In the genomic region with DNA sequence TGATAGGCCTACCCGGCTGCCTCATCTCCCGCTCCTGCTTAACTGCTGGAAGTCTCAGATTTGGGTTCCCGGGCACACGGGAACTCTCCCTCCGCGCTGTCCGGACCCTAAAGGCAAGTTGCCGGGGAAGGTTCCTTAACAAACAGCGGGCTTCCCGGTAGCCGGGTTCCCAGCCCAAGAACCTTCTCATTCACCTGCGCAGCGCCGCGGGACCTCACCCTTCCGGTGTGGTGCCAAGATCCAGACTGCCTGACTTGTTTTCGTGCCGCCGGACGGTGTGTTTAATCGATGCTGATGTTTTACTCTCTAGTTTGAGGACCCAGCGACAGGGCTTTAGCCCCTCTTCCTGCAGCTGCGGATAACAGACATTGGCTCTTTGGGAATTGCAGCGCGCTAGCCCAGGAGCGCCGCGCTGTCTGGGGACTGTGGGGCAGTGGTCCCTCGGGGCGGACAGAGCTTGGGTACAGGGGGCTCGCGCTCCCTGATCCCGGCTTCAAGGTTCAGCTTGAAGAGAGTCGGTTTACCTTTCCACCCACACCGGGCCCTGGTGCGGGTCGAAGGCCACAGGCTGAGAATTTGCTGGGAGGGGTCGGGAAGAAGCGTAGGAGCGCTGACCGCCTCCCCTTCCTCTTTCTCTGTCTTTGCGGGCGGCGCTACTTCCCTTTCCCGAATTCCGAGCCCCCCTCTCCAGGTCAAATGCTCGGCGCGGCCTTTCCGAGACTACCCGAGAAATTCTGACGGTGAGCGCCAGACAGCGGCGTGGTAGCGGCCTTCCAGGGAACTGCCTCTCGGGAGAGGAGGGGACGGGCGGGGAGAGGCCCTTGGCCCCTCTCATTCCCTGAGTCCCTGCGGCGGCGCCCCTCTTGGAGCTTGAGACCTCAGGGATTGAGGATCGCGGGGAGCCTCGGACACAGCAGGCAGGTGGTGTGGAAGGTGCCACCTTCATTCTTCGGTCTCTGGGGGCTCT, we compare ENCODE assay signal across 9 cellular contexts. TPM values are rescaled to one million over a fixed set of nuclear protein-coding genes. Genes with fewer than 3 reads are reported as not detected.
DNase-seq lines count a peak whose midpoint lies in the region; ATAC-seq, FAIRE-seq and TF ChIP-seq lines count a peak whose summit lies in the region.
"Had no signal": no experiment of that assay in that cellular context is flagged by ENCODE, and none has a peak within 500 bp of the region (broad histone marks: within the 10 kb centered on the region; RNA-seq: fewer than 3 reads in every experiment).

No MANE protein-coding gene starts in this region.

- TF ChIP-seq POLR2A in HepG2 (IDR thresholded peaks at IDR 0.05; ENCODE audit: insufficient read depth in 1 of 2, low read depth in 2 of 2, low read length in 2 of 2) = no peak

- in situ Hi-C loops in HepG2 (cut with HindIII; ENCODE audit: extremely low pct_ligation_motif_present, low pct_unique_long_range_greater_than_20kb) = loop anchor here (5.0 kb wide), 1 partner anchor 463 kb away; no protein-coding TSS in a partner anchor

- no peaks in the 10 kb centered on the region for H3K79me2 ChIP-seq in HepG2 (ENCODE audit: insufficient read depth, low read length)

- BruUV-seq in HepG2 (replicated peaks; lab: Mats Ljungman, UMichigan) = no TSS peak

- H3K4me3 Mint-ChIP-seq in activated CD4-positive, alpha-beta memory T cell treated with anti-CD3 and anti-CD28 coated beads for 36 hours = peak overlapping the region; percentile 58
- no peak overlapping the region for H3K4me3 Mint-ChIP-seq in activated CD4-positive, alpha-beta memory T cell treated with anti-CD3 and anti-CD28 coated beads, Interleukin-2, amount 10 ng/mL, durations not matched to agents 7 days and 5 days

- TF ChIP-seq RAD21 in HepG2 (CRISPR knock-in tag; IDR thresholded peaks at IDR 0.05) = no peak

- H3K27me3 Mint-ChIP-seq in activated CD4-positive, alpha-beta memory T cell treated with anti-CD3 and anti-CD28 coated beads for 36 hours = peaks cover 27% of the 10 kb centered on the region
- H3K27me3 Mint-ChIP-seq in activated CD4-positive, alpha-beta memory T cell treated with anti-CD3 and anti-CD28 coated beads, Interleukin-2, amount 10 ng/mL, durations not matched to agents 7 days and 5 days = peaks cover 46% of the 10 kb centered on the region

- TF ChIP-seq EP300 in HepG2 (IDR thresholded peaks at IDR 0.05; ENCODE audit: low read depth in 2 of 2, low read length in 2 of 2) = no peak
- TF ChIP-seq EP300 in HepG2 (CRISPR knock-in tag; IDR thresholded peaks at IDR 0.05; ENCODE audit: borderline replicate concordance) = no peak

- H3K27me3 ChIP-seq in HepG2 (ENCODE audit: control insufficient read depth in 1 of 2, insufficient read depth in 2 of 2, low read length in 2 of 2) = peaks cover 4 to 19% of the 10 kb centered on the region in 2 experiments; a peak in 4 of 5 replicates
- peaks cover 11 to 37% (median 21%) of the 10 kb centered on the region in 5 donors for H3K27me3 ChIP-seq in subcutaneous abdominal adipose tissue (ENCODE audit: control insufficient read depth in 5 of 5, insufficient read depth in 4 of 5, low read length in 5 of 5)

- H3K36me3 Mint-ChIP-seq in activated CD4-positive, alpha-beta memory T cell treated with anti-CD3 and anti-CD28 coated beads for 36 hours = no peaks in the 10 kb centered on the region
- H3K36me3 Mint-ChIP-seq in activated CD4-positive, alpha-beta memory T cell treated with anti-CD3 and anti-CD28 coated beads, Interleukin-2, amount 10 ng/mL, durations not matched to agents 7 days and 5 days (ENCODE audit: low read depth) = peaks cover 10% of the 10 kb centered on the region

- H3K36me3 ChIP-seq in HepG2 (replicated peaks in 1 of 2; ENCODE audit: control insufficient read depth in 1 of 2, insufficient read depth in 2 of 2, low read length in 2 of 2) (no peaks in the 10 kb centered on the region), subcutaneous abdominal adipose tissue (ENCODE audit: control insufficient read depth in 5 of 5, insufficient read depth in 5 of 5, low read length in 5 of 5) (no peaks in the 10 kb centered on the region)

- ATAC-seq in HepG2 = peak; percentile 85
- ATAC-seq in GM19455 (IDR thresholded peaks at IDR 0.05; ENCODE audit: unreplicated experiment) = no peak
- no peak for ATAC-seq in HG03565 (IDR thresholded peaks at IDR 0.05; ENCODE audit: unreplicated experiment)

- CTCF ChIA-PET in activated CD4-positive, alpha-beta memory T cell treated with anti-CD3 and anti-CD28 coated beads for 36 hours (lab: Charles Lee) = interaction anchor here (1.1 kb wide), 1 partner anchor 466 kb away, joined by 3 read pairs; no protein-coding TSS in a partner anchor
- CTCF ChIA-PET in activated CD4-positive, alpha-beta memory T cell treated with anti-CD3 and anti-CD28 coated beads, Interleukin-2, amount 10 ng/mL, durations not matched to agents 7 days and 5 days (lab: Charles Lee) = no interaction called here
- CTCF ChIA-PET in HepG2 (lab: Yijun Ruan, JAX; ENCODE audit: low intra/inter-chr PET ratio, low total read pairs) = no interaction called here

- H3K27ac ChIP-seq in HepG2 (ENCODE audit: extremely low read length, insufficient read depth, low read length) (no peak overlapping the region), subcutaneous abdominal adipose tissue (ENCODE audit: low read depth, low read length) (no peak overlapping the region)

- intact Hi-C loops in activated CD4-positive, alpha-beta memory T cell treated with anti-CD3 and anti-CD28 coated beads for 36 hours (cut with micrococcal nuclease) = no loop called here
- intact Hi-C loops in HepG2 (cut with micrococcal nuclease; ENCODE audit: unreplicated experiment) = no loop called here

- no peak for FAIRE-seq in HepG2 (lab: Jason Lieb, UNC)

- H3K27ac Mint-ChIP-seq in activated CD4-positive, alpha-beta memory T cell treated with anti-CD3 and anti-CD28 coated beads for 36 hours = no peak overlapping the region
- H3K27ac Mint-ChIP-seq in activated CD4-positive, alpha-beta memory T cell treated with anti-CD3 and anti-CD28 coated beads, Interleukin-2, amount 10 ng/mL, durations not matched to agents 7 days and 5 days = no peak overlapping the region

- H3K9me3 ChIP-seq in HepG2 (ENCODE audit: low read length) (peaks cover 10% of the 10 kb centered on the region), subcutaneous abdominal adipose tissue (ENCODE audit: control insufficient read depth in 5 of 5, low read length in 5 of 5) (peaks cover 0 to 2% (median 0%) of the 10 kb centered on the region in 5 donors)

- POLR2A ChIA-PET in activated CD4-positive, alpha-beta memory T cell treated with anti-CD3 and anti-CD28 coated beads for 36 hours (lab: Charles Lee) = no interaction called here
- POLR2A ChIA-PET in activated CD4-positive, alpha-beta memory T cell treated with anti-CD3 and anti-CD28 coated beads, Interleukin-2, amount 10 ng/mL, durations not matched to agents 7 days and 5 days (lab: Charles Lee) = no interaction called here
- POLR2A ChIA-PET in HepG2 (lab: Yijun Ruan, JAX) = no interaction called here

- H3K4me3 ChIP-seq in HepG2 (replicated peaks in 1 of 3; ENCODE audit: insufficient read depth in 1 of 3, low read depth in 2 of 3, low read length in 3 of 3) = peak overlapping the region; percentile 39 to 62 (median 47); a peak in 4 of 6 replicates
- peak overlapping the region in 4 of 5 donors; percentile 48 to 61 (median 55) for H3K4me3 ChIP-seq in subcutaneous abdominal adipose tissue (ENCODE audit: low read depth in 1 of 5, low read length in 5 of 5)

- H3K4me1 ChIP-seq in HepG2 (ENCODE audit: insufficient read depth, low read length) = no peaks in the 10 kb centered on the region
- H3K4me1 ChIP-seq in subcutaneous abdominal adipose tissue (ENCODE audit: control insufficient read depth in 5 of 5, insufficient read depth in 5 of 5, low read length in 5 of 5) = peaks cover 0 to 14% (median 11%) of the 10 kb centered on the region in 5 donors

- H3K4me1 Mint-ChIP-seq in activated CD4-positive, alpha-beta memory T cell treated with anti-CD3 and anti-CD28 coated beads for 36 hours (ENCODE audit: low read depth) = peaks cover 15% of the 10 kb centered on the region
- H3K4me1 Mint-ChIP-seq in activated CD4-positive, alpha-beta memory T cell treated with anti-CD3 and anti-CD28 coated beads, Interleukin-2, amount 10 ng/mL, durations not matched to agents 7 days and 5 days = peaks cover 17% of the 10 kb centered on the region

- peak overlapping the region; percentile 73 for H3K4me2 ChIP-seq in HepG2 (ENCODE audit: low read depth, low read length)

- WGBS in HepG2 (ENCODE audit: low lambda C conversion rate) = 51% methylated on average over 47 of the region's 66 CpGs

- H3K9me3 Mint-ChIP-seq in activated CD4-positive, alpha-beta memory T cell treated with anti-CD3 and anti-CD28 coated beads for 36 hours = peaks cover 3% of the 10 kb centered on the region
- H3K9me3 Mint-ChIP-seq in activated CD4-positive, alpha-beta memory T cell treated with anti-CD3 and anti-CD28 coated beads, Interleukin-2, amount 10 ng/mL, durations not matched to agents 7 days and 5 days = no peaks in the 10 kb centered on the region

- DNase-seq in activated CD4-positive, alpha-beta memory T cell treated with anti-CD3 and anti-CD28 coated beads for 36 hours = peak; percentile 31
- no peak for DNase-seq in activated CD4-positive, alpha-beta memory T cell treated with anti-CD3 and anti-CD28 coated beads, Interleukin-2, amount 10 ng/mL, durations not matched to agents 7 days and 5 days
- DNase-seq in central memory CD4-positive, alpha-beta T cell = peak; percentile 17
- DNase-seq in HepG2 (ENCODE audit: low spot score) (no peak), GM19238 (ENCODE audit: insufficient read length, low spot score) (no peak)
- DNase-seq: Karpas-422 had no signal

- no peak overlapping the region for H2AFZ ChIP-seq in HepG2 (ENCODE audit: low read length)

- H4K20me1 ChIP-seq in HepG2 (ENCODE audit: insufficient read depth, low read length) = no peaks in the 10 kb centered on the region

- TF ChIP-seq CTCF in HepG2 (CRISPR knock-in tag; IDR thresholded peaks at IDR 0.05) = no peak; the same call in 1 of the 2 replicates

- H3K9ac ChIP-seq in HepG2 (ENCODE audit: insufficient read depth, low read depth, low read length) = no peak overlapping the region
- peak overlapping the region in 2 of 5 donors; percentile 51 to 71 for H3K9ac ChIP-seq in subcutaneous abdominal adipose tissue (ENCODE audit: low read length in 5 of 5)

RNA-seq across cellular contexts. Expression of a gene that starts 17.2 kb away (rescaled TPM):
- total RNA-seq in activated CD4-positive, alpha-beta memory T cell treated with anti-CD3 and anti-CD28 coated beads for 36 hours = 10 to 100 TPM; 22.6 to 22.7 TPM
- 10 to 100 TPM; 26.3 to 26.8 TPM for total RNA-seq in activated CD4-positive, alpha-beta memory T cell treated with anti-CD3 and anti-CD28 coated beads, Interleukin-2, amount 10 ng/mL, durations not matched to agents 7 days and 5 days
- 38.4 and 50.8 TPM in 2 replicates for total RNA-seq in HepG2 (2016; rRNA removed; fragmentation: Illumina TruSeq; extraction: Trizol)
- 6.2 and 6.4 TPM in 2 replicates for total RNA-seq in HepG2 (2016; cell fraction: cytosol; rRNA removed; fragmentation: Illumina TruSeq; extraction: Trizol; ENCODE audit: low read depth)
- 39.5 and 50.0 TPM in 2 replicates for total RNA-seq in HepG2 (2016; cell fraction: insoluble cytoplasmic fraction; rRNA removed; fragmentation: Illumina TruSeq; extraction: Trizol)
- total RNA-seq in HepG2 (2016; cell fraction: membrane; rRNA removed; fragmentation: Illumina TruSeq; extraction: Trizol) = 18.4 and 20.2 TPM in 2 replicates
- total RNA-seq in HepG2 (2016; cell fraction: nucleus; rRNA removed; fragmentation: Illumina TruSeq; extraction: Trizol) = 17.8 and 18.7 TPM in 2 replicates
- 37.4 and 38.4 TPM in 2 replicates for polyA plus RNA-seq in HepG2 (2011; rRNA removed)
- 33.8 and 41.1 TPM in 2 replicates for polyA plus RNA-seq in HepG2 (2011; cell fraction: cytosol; rRNA removed)
- 18.1 and 19.0 TPM in 2 replicates for polyA plus RNA-seq in HepG2 (2011; cell fraction: nucleus; rRNA removed)
- polyA plus RNA-seq in HepG2 (2012) = 15.8 and 17.3 TPM in 2 replicates
- polyA plus RNA-seq in HepG2 (2016; cell fraction: cytosol; fragmentation: Illumina TruSeq; extraction: Trizol; ENCODE audit: low read depth) = 5.3 and 6.1 TPM in 2 replicates
- 49.1 and 55.1 TPM in 2 replicates for polyA plus RNA-seq in HepG2 (2016; cell fraction: insoluble cytoplasmic fraction; fragmentation: Illumina TruSeq; extraction: Trizol; ENCODE audit: low read depth)
- polyA plus RNA-seq in HepG2 (2016; cell fraction: membrane; fragmentation: Illumina TruSeq; extraction: Trizol; ENCODE audit: low read depth) = 14.0 and 15.3 TPM in 2 replicates
- polyA plus RNA-seq in HepG2 (2016; cell fraction: nucleus; fragmentation: Illumina TruSeq; extraction: Trizol; ENCODE audit: insufficient read depth, low read depth) = 23.9 and 25.0 TPM in 2 replicates
- 20.6 and 39.2 TPM in 2 replicates for polyA minus RNA-seq in HepG2 (2011; rRNA and poly(A)+ RNA removed; ENCODE audit: low replicate concordance)
- 13.6 and 14.0 TPM in 2 replicates for polyA minus RNA-seq in HepG2 (2011; cell fraction: cytosol; rRNA and poly(A)+ RNA removed)
- 31.2 and 33.4 TPM in 2 replicates for polyA minus RNA-seq in HepG2 (2011; cell fraction: nucleus; rRNA and poly(A)+ RNA removed)

RNA-seq across cellular contexts. Expression of a gene that starts 45.5 kb away (rescaled TPM):
- total RNA-seq in activated CD4-positive, alpha-beta memory T cell treated with anti-CD3 and anti-CD28 coated beads for 36 hours = 10 to 100 TPM; 10.4 to 11.3 TPM
- total RNA-seq in activated CD4-positive, alpha-beta memory T cell treated with anti-CD3 and anti-CD28 coated beads, Interleukin-2, amount 10 ng/mL, durations not matched to agents 7 days and 5 days = 10 to 100 TPM; 10.3 to 12.3 TPM
- 22.8 and 35.0 TPM in 2 replicates for total RNA-seq in HepG2 (2016; rRNA removed; fragmentation: Illumina TruSeq; extraction: Trizol)
- total RNA-seq in HepG2 (2016; cell fraction: cytosol; rRNA removed; fragmentation: Illumina TruSeq; extraction: Trizol; ENCODE audit: low read depth) = 2.0 and 2.8 TPM in 2 replicates
- 22.8 and 33.7 TPM in 2 replicates for total RNA-seq in HepG2 (2016; cell fraction: insoluble cytoplasmic fraction; rRNA removed; fragmentation: Illumina TruSeq; extraction: Trizol)
- 10.6 and 11.6 TPM in 2 replicates for total RNA-seq in HepG2 (2016; cell fraction: membrane; rRNA removed; fragmentation: Illumina TruSeq; extraction: Trizol)
- 23.7 and 24.9 TPM in 2 replicates for total RNA-seq in HepG2 (2016; cell fraction: nucleus; rRNA removed; fragmentation: Illumina TruSeq; extraction: Trizol)
- polyA plus RNA-seq in HepG2 (2011; rRNA removed) = 8.3 and 8.5 TPM in 2 replicates
- polyA plus RNA-seq in HepG2 (2011; cell fraction: cytosol; rRNA removed) = 3.0 and 5.0 TPM in 2 replicates
- polyA plus RNA-seq in HepG2 (2011; cell fraction: nucleus; rRNA removed) = 11.1 and 13.3 TPM in 2 replicates
- polyA plus RNA-seq in HepG2 (2012) = 12.5 and 13.2 TPM in 2 replicates
- 0.60 and 0.61 TPM in 2 replicates for polyA plus RNA-seq in HepG2 (2016; cell fraction: cytosol; fragmentation: Illumina TruSeq; extraction: Trizol; ENCODE audit: low read depth)
- 15.9 and 18.7 TPM in 2 replicates for polyA plus RNA-seq in HepG2 (2016; cell fraction: insoluble cytoplasmic fraction; fragmentation: Illumina TruSeq; extraction: Trizol; ENCODE audit: low read depth)
- polyA plus RNA-seq in HepG2 (2016; cell fraction: membrane; fragmentation: Illumina TruSeq; extraction: Trizol; ENCODE audit: low read depth) = 2.9 and 3.1 TPM in 2 replicates
- polyA plus RNA-seq in HepG2 (2016; cell fraction: nucleus; fragmentation: Illumina TruSeq; extraction: Trizol; ENCODE audit: insufficient read depth, low read depth) = 20.1 and 21.2 TPM in 2 replicates
- polyA minus RNA-seq in HepG2 (2011; rRNA and poly(A)+ RNA removed; ENCODE audit: low replicate concordance) = 19.1 and 26.3 TPM in 2 replicates
- 9.1 and 11.3 TPM in 2 replicates for polyA minus RNA-seq in HepG2 (2011; cell fraction: cytosol; rRNA and poly(A)+ RNA removed)
- polyA minus RNA-seq in HepG2 (2011; cell fraction: nucleus; rRNA and poly(A)+ RNA removed) = 35.5 and 35.9 TPM in 2 replicates

Comparison
In these comparisons a context has a peak if more than half of its experiments do, and no peak if none do; other contexts are left out.
1. DNase-seq: peak in activated CD4-positive, alpha-beta memory T cell treated with anti-CD3 and anti-CD28 coated beads for 36 hours (single experiment) and central memory CD4-positive, alpha-beta T cell (single experiment); none in activated CD4-positive, alpha-beta memory T cell treated with anti-CD3 and anti-CD28 coated beads, Interleukin-2, amount 10 ng/mL, durations not matched to agents 7 days and 5 days (single experiment), HepG2 (single experiment) and GM19238 (single experiment).